In genomic region chr19:1101337-1101698, GRCh38 we compare ENCODE assay signal across 8 cellular contexts. TPM values are rescaled to one million over a fixed set of nuclear protein-coding genes. Genes with fewer than 3 reads are reported as not detected.
DNase-seq lines count a peak whose midpoint lies in the region; ATAC-seq and TF ChIP-seq lines count a peak whose summit lies in the region.

No MANE protein-coding gene starts in this region.

- no peaks in the 10 kb centered on the region for H3K9me3 ChIP-seq in RWPE2 (ENCODE audit: severe bottlenecking)
- no peaks in the 10 kb centered on the region for H3K9me3 ChIP-seq in esophagus (ENCODE audit: control insufficient read depth in 2 of 2, insufficient read depth in 1 of 2, low read depth in 1 of 2, low read length in 1 of 2)
- H3K9me3 ChIP-seq in mucosa of descending colon: no peaks in the 10 kb centered on the region

- ATAC-seq in RWPE2 (ENCODE audit: low read depth) (no peak), HG03460 (IDR thresholded peaks at IDR 0.05; ENCODE audit: unreplicated experiment) (no peak), HG02759 (IDR thresholded peaks at IDR 0.05; ENCODE audit: unreplicated experiment) (no peak), mucosa of descending colon (no peak)

- intact Hi-C loops in Calu3 (cut with micrococcal nuclease; ENCODE audit: unreplicated experiment): loop anchor here (5.0 kb wide), 1 partner anchor 81 kb away; no protein-coding TSS in a partner anchor
- intact Hi-C loops in mucosa of descending colon (cut with DNase I, micrococcal nuclease): no loop called here

- H3K9me3 Mint-ChIP-seq in Calu3 (ENCODE audit: low read depth, unreplicated experiment): no peaks in the 10 kb centered on the region
- H3K9me3 Mint-ChIP-seq in progenitor cell of endocrine pancreas (ENCODE audit: low read depth): no peaks in the 10 kb centered on the region

- H3K4me3 Mint-ChIP-seq in Calu3 (ENCODE audit: low read depth, unreplicated experiment) (no peak overlapping the region), progenitor cell of endocrine pancreas (ENCODE audit: low read depth) (no peak overlapping the region)

- H3K27me3 ChIP-seq in RWPE2 (ENCODE audit: insufficient read depth, poor library complexity, severe bottlenecking) (no peaks in the 10 kb centered on the region), esophagus (ENCODE audit: control insufficient read depth in 1 of 2, insufficient read depth in 2 of 2, low read length in 2 of 2) (no peaks in the 10 kb centered on the region)

- H3K36me3 Mint-ChIP-seq in Calu3 (ENCODE audit: insufficient read depth, unreplicated experiment) (peaks cover 63% of the 10 kb centered on the region), progenitor cell of endocrine pancreas (ENCODE audit: insufficient read depth) (no peaks in the 10 kb centered on the region)

- H3K4me1 Mint-ChIP-seq in Calu3 (ENCODE audit: low read depth, unreplicated experiment): peaks cover 19% of the 10 kb centered on the region
- H3K4me1 Mint-ChIP-seq in progenitor cell of endocrine pancreas (ENCODE audit: low read depth): peaks cover 28% of the 10 kb centered on the region

- H3K27ac ChIP-seq in RWPE2 (ENCODE audit: poor library complexity, severe bottlenecking) (peak overlapping the region; percentile 94), esophagus (ENCODE audit: low read depth in 2 of 2, low read length in 1 of 2) (peak overlapping the region; percentile 93 to 99)

- H3K4me3 ChIP-seq in RWPE2 (ENCODE audit: severe bottlenecking) (no peak overlapping the region), esophagus (ENCODE audit: low read depth in 1 of 2, low read length in 2 of 2) (no peak overlapping the region), mucosa of descending colon (no peak overlapping the region)

- H3K27me3 Mint-ChIP-seq in Calu3 (ENCODE audit: unreplicated experiment): no peaks in the 10 kb centered on the region
- H3K27me3 Mint-ChIP-seq in progenitor cell of endocrine pancreas: no peaks in the 10 kb centered on the region

- H3K36me3 ChIP-seq in RWPE2 (ENCODE audit: low read depth): peaks cover 9% of the 10 kb centered on the region
- H3K36me3 ChIP-seq in esophagus (ENCODE audit: control insufficient read depth in 2 of 2, insufficient read depth in 2 of 2, low read length in 1 of 2): peaks cover 0 to 3% of the 10 kb centered on the region in 2 donors
- no peaks in the 10 kb centered on the region for H3K36me3 ChIP-seq in mucosa of descending colon (ENCODE audit: low read depth)

- H3K4me1 ChIP-seq in RWPE2 (ENCODE audit: insufficient read depth, poor library complexity, severe bottlenecking) (peaks cover 29% of the 10 kb centered on the region), esophagus (ENCODE audit: control insufficient read depth in 2 of 2, insufficient read depth in 2 of 2, low read length in 1 of 2) (peaks cover 8 to 22% of the 10 kb centered on the region in 2 donors), mucosa of descending colon (ENCODE audit: low read depth) (peaks cover 34% of the 10 kb centered on the region)

- TF ChIP-seq CTCF in Calu3 (IDR thresholded peaks at IDR 0.05; ENCODE audit: unreplicated experiment) (no peak), RWPE2 (IDR thresholded peaks at IDR 0.05; ENCODE audit: poor library complexity, severe bottlenecking) (no peak), progenitor cell of endocrine pancreas (IDR thresholded peaks at IDR 0.05; ENCODE audit: unreplicated experiment) (no peak), mucosa of descending colon (IDR thresholded peaks at IDR 0.05) (no peak)

- CTCF ChIA-PET in Calu3 (lab: Charles Lee): interaction anchor here (0.5 to 0.6 kb wide), 2 partner anchors 11 to 34 kb away, joined by 4 to 5 read pairs; no protein-coding TSS in a partner anchor

- 22 to 34% methylated on average over 9 of the region's 9 CpGs for WGBS in esophagus, 2 donors

- H3K27ac Mint-ChIP-seq in Calu3 (ENCODE audit: unreplicated experiment) (peak overlapping the region; percentile 52), progenitor cell of endocrine pancreas (peak overlapping the region; percentile 62)

- no peak for DNase-seq in Calu3
- no peak for DNase-seq in RWPE2 (ENCODE audit: low spot score)
- DNase-seq in progenitor cell of endocrine pancreas (ENCODE audit: low spot score, unreplicated experiment): no peak
- no peak for DNase-seq in mucosa of descending colon
- DNase-seq in kidney glomerular epithelial cell (lab: John Stamatoyannopoulos, UW): no peak

- no TSS peak for BruUV-seq in Calu3 (replicated peaks; lab: Mats Ljungman, UMichigan)

RNA-seq across cellular contexts. Expression of gene GPX4, which starts 2.5 kb away (rescaled TPM):
- 246 and 251 TPM in 2 replicates for total RNA-seq in Calu3 (2022)
- polyA plus RNA-seq in esophagus: 100 to 1,000 TPM; 271 to 294 TPM
- total RNA-seq in progenitor cell of endocrine pancreas: 231 and 236 TPM in 2 replicates
- total RNA-seq in mucosa of descending colon: 100 to 1,000 TPM; 126 to 187 (median 144) TPM

RNA-seq across cellular contexts. Expression of gene POLR2E, which starts 6.1 kb away (rescaled TPM):
- 141 and 144 TPM in 2 replicates for total RNA-seq in Calu3 (2022)
- polyA plus RNA-seq in esophagus: 100 to 1,000 TPM in 1 of 2 donors, 10 to 100 TPM in 1; 77.9 to 162 TPM
- total RNA-seq in progenitor cell of endocrine pancreas: 161 TPM in 2 replicates
- total RNA-seq in mucosa of descending colon: 100 to 1,000 TPM; 108 to 138 (median 133) TPM

RNA-seq across cellular contexts. Expression of gene ARHGAP45, which starts 34.4 kb away (rescaled TPM):
- 10.4 and 12.0 TPM in 2 replicates for total RNA-seq in Calu3 (2022)
- 10 to 100 TPM in 1 of 2 donors, 1 to 10 TPM in 1; 8.9 to 17.7 TPM for polyA plus RNA-seq in esophagus
- 6.1 and 8.1 TPM in 2 replicates for total RNA-seq in progenitor cell of endocrine pancreas
- 10 to 100 TPM; 33.9 to 64.3 (median 58.8) TPM for total RNA-seq in mucosa of descending colon
